ENCODE assay signal across 23 cellular contexts in the genomic region with DNA sequence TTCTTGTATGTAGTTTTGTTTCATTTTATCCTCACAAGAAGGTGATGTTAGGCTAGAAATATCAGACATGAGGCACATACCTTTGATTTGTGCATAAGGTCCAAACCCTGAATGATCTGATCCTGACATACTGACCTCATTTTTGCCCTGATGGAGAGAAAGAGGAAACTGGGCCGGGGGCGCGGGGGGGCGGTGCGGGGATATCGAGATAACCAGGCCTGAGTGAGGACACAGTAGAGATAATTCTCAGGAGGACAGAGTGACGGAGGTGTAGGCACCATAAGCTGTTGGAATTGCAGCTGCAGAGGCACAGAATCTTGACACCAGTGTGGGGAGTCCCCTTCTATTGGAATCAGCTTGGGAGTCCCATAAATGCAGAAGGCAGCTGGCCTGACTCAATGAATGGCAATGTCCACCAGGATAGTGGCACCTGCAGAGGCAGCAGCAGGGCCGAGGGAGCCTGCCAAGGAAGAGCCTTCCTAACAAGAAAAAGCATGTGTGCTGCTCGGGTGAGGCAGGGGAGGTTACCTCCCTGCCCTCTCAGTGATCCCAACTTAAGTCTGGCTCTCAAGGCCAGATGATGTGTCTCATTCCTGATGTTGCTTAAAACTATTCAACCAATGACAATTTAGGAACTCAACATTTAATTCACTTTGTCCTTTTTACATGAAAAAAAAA.
"Had no signal": no experiment of that assay in that cellular context is flagged by ENCODE, and none has a peak within 500 bp of the region (broad histone marks: within the 10 kb centered on the region; RNA-seq: fewer than 3 reads in every experiment).

No MANE protein-coding gene starts in this region.

- DNase-seq: colonic mucosa; cortex of kidney; effector CD8-positive, alpha-beta T cell; effector memory CD8-positive, alpha-beta T cell; endodermal cell; erythroblast; foreskin keratinocyte; head of caudate nucleus; heart right ventricle; hippocampal formation; left cardiac atrium; left lung; left ventricle myocardium superior; lower lobe of right lung; mesenchymal stem cell; mucosa of descending colon had no signal

- FAIRE-seq: endometrium, frontal cortex, islet of Langerhans, keratinocyte had no signal

- H3K4me1 ChIP-seq: colonic mucosa, esophagus muscularis mucosa, foreskin keratinocyte, gastroesophageal sphincter, heart right ventricle, left lung, lower lobe of right lung had no signal

- H3K4me3 ChIP-seq: colonic mucosa, esophagus muscularis mucosa, gastroesophageal sphincter, heart right ventricle, left lung, lower lobe of right lung, mucosa of descending colon had no signal

- H3K36me3 ChIP-seq: colonic mucosa, esophagus muscularis mucosa, gastroesophageal sphincter, heart right ventricle, left lung, lower lobe of right lung had no signal

- H3K27me3 ChIP-seq: colonic mucosa, foreskin keratinocyte, left lung had no signal

- ATAC-seq: effector memory CD8-positive, alpha-beta T cell; foreskin keratinocyte; gastroesophageal sphincter; heart right ventricle; left cardiac atrium; left lung; left ventricle myocardium superior; lower lobe of right lung; mucosa of descending colon had no signal

- H3K9me3 ChIP-seq: colonic mucosa, left lung, lower lobe of right lung, mucosa of descending colon had no signal

- H3K27ac ChIP-seq: colonic mucosa, epithelial cell of prostate, esophagus muscularis mucosa, foreskin keratinocyte, gastroesophageal sphincter, heart right ventricle, left lung, lower lobe of right lung had no signal
